8 cellular contexts compared by ENCODE assay signal in genomic region chr1:111621050-111621449, GRCh38. TPM values are rescaled to one million over a fixed set of nuclear protein-coding genes. Genes with fewer than 3 reads are reported as not detected.
DNase-seq lines count a peak whose midpoint lies in the region; ATAC-seq lines count a peak whose summit lies in the region.

No MANE protein-coding gene starts in this region.

- DNase-seq in stimulated activated naive CD8-positive, alpha-beta T cell treated with anti-CD3 and anti-CD28 coated beads, Interleukin-15, Interleukin-2, amounts not matched to agents 100 U/mL and 50 U/mL, for 24 hours: no peak
- no peak for DNase-seq in activated naive CD8-positive, alpha-beta T cell treated with anti-CD3 and anti-CD28 coated beads, Interleukin-2, amount 50 U/mL, for 24 hours
- peak; percentile 19 to 22 for DNase-seq in lung microvascular endothelial cell (ENCODE audit: low read depth in 2 of 2)
- no peak for DNase-seq in superior temporal gyrus (ENCODE audit: extremely low spot score)
- DNase-seq in epidermal melanocyte (ENCODE audit: insufficient read length, low spot score): no peak

- H3K9me3 Mint-ChIP-seq in stimulated activated naive CD8-positive, alpha-beta T cell treated with anti-CD3 and anti-CD28 coated beads, Interleukin-15, Interleukin-2, amounts not matched to agents 100 ng/mL and 50 ng/mL, for 24 hours: no peaks in the 10 kb centered on the region
- H3K9me3 Mint-ChIP-seq in activated naive CD8-positive, alpha-beta T cell treated with anti-CD3 and anti-CD28 coated beads, Interleukin-2, amount 50 U/mL, for 24 hours: no peaks in the 10 kb centered on the region

- peak overlapping the region; percentile 94 for H3K27ac Mint-ChIP-seq in stimulated activated naive CD8-positive, alpha-beta T cell treated with anti-CD3 and anti-CD28 coated beads, Interleukin-15, Interleukin-2, amounts not matched to agents 100 ng/mL and 50 ng/mL, for 24 hours
- H3K27ac Mint-ChIP-seq in activated naive CD8-positive, alpha-beta T cell treated with anti-CD3 and anti-CD28 coated beads, Interleukin-2, amount 50 U/mL, for 24 hours: peak overlapping the region; percentile 92

- no peaks in the 10 kb centered on the region for H3K27me3 Mint-ChIP-seq in stimulated activated naive CD8-positive, alpha-beta T cell treated with anti-CD3 and anti-CD28 coated beads, Interleukin-15, Interleukin-2, amounts not matched to agents 100 ng/mL and 50 ng/mL, for 24 hours
- no peaks in the 10 kb centered on the region for H3K27me3 Mint-ChIP-seq in activated naive CD8-positive, alpha-beta T cell treated with anti-CD3 and anti-CD28 coated beads, Interleukin-2, amount 50 U/mL, for 24 hours

- ATAC-seq in stimulated activated naive CD8-positive, alpha-beta T cell treated with anti-CD3 and anti-CD28 coated beads, Interleukin-15, Interleukin-2, amounts not matched to agents 100 U/mL and 50 U/mL, for 24 hours: no peak
- no peak for ATAC-seq in activated naive CD8-positive, alpha-beta T cell treated with anti-CD3 and anti-CD28 coated beads, Interleukin-2, amount 50 U/mL, for 24 hours
- no peak for ATAC-seq in GM19452 (IDR thresholded peaks at IDR 0.05; ENCODE audit: unreplicated experiment)
- no peak for ATAC-seq in GM21447 (IDR thresholded peaks at IDR 0.05; ENCODE audit: unreplicated experiment)

- peaks cover 81% of the 10 kb centered on the region for H3K4me1 Mint-ChIP-seq in stimulated activated naive CD8-positive, alpha-beta T cell treated with anti-CD3 and anti-CD28 coated beads, Interleukin-15, Interleukin-2, amounts not matched to agents 100 ng/mL and 50 ng/mL, for 24 hours (ENCODE audit: low read depth)
- H3K4me1 Mint-ChIP-seq in activated naive CD8-positive, alpha-beta T cell treated with anti-CD3 and anti-CD28 coated beads, Interleukin-2, amount 50 U/mL, for 24 hours: peaks cover 79% of the 10 kb centered on the region

- peak overlapping the region; percentile 96 for H3K4me3 Mint-ChIP-seq in stimulated activated naive CD8-positive, alpha-beta T cell treated with anti-CD3 and anti-CD28 coated beads, Interleukin-15, Interleukin-2, amounts not matched to agents 100 ng/mL and 50 ng/mL, for 24 hours
- H3K4me3 Mint-ChIP-seq in activated naive CD8-positive, alpha-beta T cell treated with anti-CD3 and anti-CD28 coated beads, Interleukin-2, amount 50 U/mL, for 24 hours: peak overlapping the region; percentile 96

- peaks cover 35% of the 10 kb centered on the region for H3K36me3 Mint-ChIP-seq in stimulated activated naive CD8-positive, alpha-beta T cell treated with anti-CD3 and anti-CD28 coated beads, Interleukin-15, Interleukin-2, amounts not matched to agents 100 ng/mL and 50 ng/mL, for 24 hours (ENCODE audit: low read depth)
- peaks cover 29% of the 10 kb centered on the region for H3K36me3 Mint-ChIP-seq in activated naive CD8-positive, alpha-beta T cell treated with anti-CD3 and anti-CD28 coated beads, Interleukin-2, amount 50 U/mL, for 24 hours (ENCODE audit: low read depth)

RNA-seq across cellular contexts. Expression of gene RAP1A, which starts 1.5 kb away (rescaled TPM):
- 9.6 and 13.5 TPM in 2 replicates for total RNA-seq in lung microvascular endothelial cell

Comparison
In these comparisons a context has a peak if more than half of its experiments do, and no peak if none do; other contexts are left out.
1. DNase-seq: peak in lung microvascular endothelial cell (2 of 2); none in stimulated activated naive CD8-positive, alpha-beta T cell treated with anti-CD3 and anti-CD28 coated beads, Interleukin-15, Interleukin-2, amounts not matched to agents 100 U/mL and 50 U/mL, for 24 hours (single experiment), activated naive CD8-positive, alpha-beta T cell treated with anti-CD3 and anti-CD28 coated beads, Interleukin-2, amount 50 U/mL, for 24 hours (single experiment), superior temporal gyrus (single experiment) and epidermal melanocyte (single experiment).